In the genomic region with DNA sequence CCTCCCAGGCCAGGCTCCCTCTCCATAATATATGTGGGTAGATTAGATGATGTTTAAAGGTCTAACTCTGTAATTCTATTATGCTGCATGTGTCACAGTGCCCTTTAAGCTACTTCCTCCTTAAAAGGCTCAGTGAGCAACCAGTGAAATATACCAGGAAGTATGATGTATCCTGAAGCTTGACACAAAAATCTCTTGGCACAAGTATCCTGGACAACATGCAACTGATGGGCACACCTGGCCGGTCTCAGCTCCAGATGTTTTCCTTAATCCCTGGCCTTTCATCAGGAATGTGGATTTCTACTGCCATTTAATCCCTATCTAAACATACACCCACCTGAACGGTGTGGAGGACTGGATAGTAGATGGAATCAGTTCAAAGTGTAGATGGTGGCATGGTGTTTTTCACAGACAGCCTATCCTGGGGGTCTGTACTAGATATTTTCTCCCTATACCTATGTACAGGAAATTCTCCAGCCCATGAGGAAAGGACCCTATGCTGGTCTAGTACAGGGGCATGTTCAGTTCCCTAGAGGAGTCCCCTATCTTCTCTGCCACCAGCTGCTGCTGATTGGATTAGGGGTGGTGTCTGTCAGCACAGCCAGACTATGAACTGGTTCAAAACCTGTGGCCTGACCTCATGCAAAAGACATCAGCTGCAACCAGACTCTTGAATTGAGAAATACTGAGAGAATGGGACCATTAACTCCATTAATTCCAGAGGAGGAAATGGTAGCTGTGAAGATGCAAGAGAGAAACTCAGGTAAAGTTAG, we compare ENCODE assay signal across 11 cellular contexts. TPM values are rescaled to one million over a fixed set of nuclear protein-coding genes. Genes with fewer than 3 reads are reported as not detected.
DNase-seq lines count a peak whose midpoint lies in the region; TF ChIP-seq lines count a peak whose summit lies in the region.
"Had no signal": no experiment of that assay in that cellular context is flagged by ENCODE, and none has a peak within 500 bp of the region (broad histone marks: within the 10 kb centered on the region; RNA-seq: fewer than 3 reads in every experiment).

No MANE protein-coding gene starts in this region.

- H4K5ac ChIP-seq in mesendoderm (ENCODE audit: low read length) = no peak overlapping the region

- no peak overlapping the region for H3K4me2 ChIP-seq in mesendoderm (ENCODE audit: low read length)
- H3K4me2 ChIP-seq in smooth muscle cell = no peak overlapping the region

- no peak overlapping the region for H2AFZ ChIP-seq in smooth muscle cell (ENCODE audit: low read depth)

- no peak overlapping the region for H3K56ac ChIP-seq in mesendoderm (ENCODE audit: low read length)

- intact Hi-C loops in spleen (cut with DNase I; ENCODE audit: low total_unique reads) = no loop called here
- intact Hi-C loops in activated T-helper 1 cell treated with anti-CD3 and anti-CD28 coated beads, Interleukin-12 subunit alpha, Interleukin-12 subunit beta, Interleukin-2, Interleukin-4 antibody, amounts not matched to agents 30 ng/mL and 10 ng/mL and 1 ng/mL, durations not matched to agents 14 hours and 24 hours and 36 hours (cut with micrococcal nuclease) = no loop called here

- no peaks in the 10 kb centered on the region for H3K4me1 Mint-ChIP-seq in activated T-helper 1 cell treated with anti-CD3 and anti-CD28 coated beads, Interleukin-12 subunit alpha, Interleukin-12 subunit beta, Interleukin-2, Interleukin-4 antibody, amounts not matched to agents 30 ng/mL and 10 ng/mL and 1 ng/mL, durations not matched to agents 14 hours and 24 hours and 36 hours (ENCODE audit: low read depth)
- H3K4me1 Mint-ChIP-seq: activated naive CD4-positive, alpha-beta T cell treated with anti-CD3 and anti-CD28 coated beads, Interleukin-2, amount 50 U/mL, for 24 hours had no signal

- no peak overlapping the region for H3K9ac ChIP-seq in mesendoderm (ENCODE audit: low read length)
- no peak overlapping the region for H3K9ac ChIP-seq in smooth muscle cell (ENCODE audit: low read depth)

- peaks cover 8% of the 10 kb centered on the region for H3K27me3 Mint-ChIP-seq in activated T-helper 1 cell treated with anti-CD3 and anti-CD28 coated beads, Interleukin-12 subunit alpha, Interleukin-12 subunit beta, Interleukin-2, Interleukin-4 antibody, amounts not matched to agents 30 ng/mL and 10 ng/mL and 1 ng/mL, durations not matched to agents 14 hours and 24 hours and 36 hours (ENCODE audit: insufficient read depth)
- H3K27me3 Mint-ChIP-seq: activated naive CD4-positive, alpha-beta T cell treated with anti-CD3 and anti-CD28 coated beads, Interleukin-2, amount 50 U/mL, for 24 hours had no signal

- no peaks in the 10 kb centered on the region for H3K36me3 ChIP-seq in mesendoderm (ENCODE audit: control insufficient read depth, insufficient read depth, low read length)
- H3K36me3 ChIP-seq in spleen = no peaks in the 10 kb centered on the region
- H3K36me3 ChIP-seq in smooth muscle cell (ENCODE audit: low read depth) = no peaks in the 10 kb centered on the region

- no CpG with 5 or more reads among the region's 2 CpGs for WGBS in mesendoderm (ENCODE audit: extremely low coverage, insufficient coverage, low lambda C conversion rate)
- WGBS in spleen, 5 donors = 48 to 58% (median 52%) methylated on average over 2 of the region's 2 CpGs
- 69% methylated on average over 2 of the region's 2 CpGs for WGBS in smooth muscle cell (ENCODE audit: low lambda C conversion rate)

- H3K4me1 ChIP-seq in mesendoderm (ENCODE audit: control insufficient read depth, low read depth, low read length) = peaks cover 3% of the 10 kb centered on the region
- H3K4me1 ChIP-seq in spleen = peaks cover 0 to 14% (median 0%) of the 10 kb centered on the region in 6 donors
- H3K4me1 ChIP-seq in smooth muscle cell (ENCODE audit: low read depth) = peaks cover 3% of the 10 kb centered on the region

- H4K20me1 ChIP-seq in smooth muscle cell (ENCODE audit: low read depth) = no peaks in the 10 kb centered on the region

- no peaks in the 10 kb centered on the region for H3K79me1 ChIP-seq in mesendoderm (ENCODE audit: low read length)

- H2BK120ac ChIP-seq in mesendoderm (ENCODE audit: low read depth, low read length) = no peak overlapping the region

- no peak overlapping the region for H3K18ac ChIP-seq in mesendoderm (ENCODE audit: low read length)

- peaks cover 2% of the 10 kb centered on the region for H3K36me3 Mint-ChIP-seq in activated T-helper 1 cell treated with anti-CD3 and anti-CD28 coated beads, Interleukin-12 subunit alpha, Interleukin-12 subunit beta, Interleukin-2, Interleukin-4 antibody, amounts not matched to agents 30 ng/mL and 10 ng/mL and 1 ng/mL, durations not matched to agents 14 hours and 24 hours and 36 hours (ENCODE audit: low read depth)
- H3K36me3 Mint-ChIP-seq: activated CD4-positive, alpha-beta memory T cell treated with anti-CD3 and anti-CD28 coated beads for 36 hours; activated naive CD4-positive, alpha-beta T cell treated with anti-CD3 and anti-CD28 coated beads, Interleukin-2, amount 50 U/mL, for 24 hours had no signal

- no peak overlapping the region for H2BK15ac ChIP-seq in mesendoderm (replicated peaks; ENCODE audit: low read depth)

- TF ChIP-seq CTCF in spleen (IDR thresholded peaks at IDR 0.05 in 8 of 11, conservative IDR thresholded peaks at IDR 0.05 in 3 of 11) (no peak), smooth muscle cell (IDR thresholded peaks at IDR 0.05; ENCODE audit: borderline replicate concordance, insufficient read depth, poor library complexity, severe bottlenecking) (no peak)

- no peak overlapping the region for H2BK5ac ChIP-seq in mesendoderm (ENCODE audit: low read length)

- H4K8ac ChIP-seq in mesendoderm (ENCODE audit: low read depth, low read length) = no peak overlapping the region

- TF ChIP-seq POLR2A in spleen (IDR thresholded peaks at IDR 0.05) = no peak

- H3K4me3 ChIP-seq in mesendoderm (ENCODE audit: low read length) (no peak overlapping the region), spleen (no peak overlapping the region), smooth muscle cell (no peak overlapping the region)

- H3F3A ChIP-seq in smooth muscle cell (ENCODE audit: low read depth) = no peaks in the 10 kb centered on the region

- H3K27me3 ChIP-seq in mesendoderm (ENCODE audit: insufficient read depth, low read length, poor library complexity) = no peaks in the 10 kb centered on the region
- no peaks in the 10 kb centered on the region for H3K27me3 ChIP-seq in spleen (replicated peaks in 1 of 7)
- H3K27me3 ChIP-seq in smooth muscle cell (ENCODE audit: low read depth) = no peaks in the 10 kb centered on the region

- H3K4me3 Mint-ChIP-seq in activated T-helper 1 cell treated with anti-CD3 and anti-CD28 coated beads, Interleukin-12 subunit alpha, Interleukin-12 subunit beta, Interleukin-2, Interleukin-4 antibody, amounts not matched to agents 30 ng/mL and 10 ng/mL and 1 ng/mL, durations not matched to agents 14 hours and 24 hours and 36 hours = no peak overlapping the region
- H3K4me3 Mint-ChIP-seq: activated CD4-positive, alpha-beta memory T cell treated with anti-CD3 and anti-CD28 coated beads for 36 hours; activated naive CD4-positive, alpha-beta T cell treated with anti-CD3 and anti-CD28 coated beads, Interleukin-2, amount 50 U/mL, for 24 hours had no signal

- H3K9me3 ChIP-seq in spleen = peaks cover 0 to 11% (median 5%) of the 10 kb centered on the region in 8 donors
- H3K9me3 ChIP-seq in smooth muscle cell (replicated peaks; ENCODE audit: low read depth) = no peaks in the 10 kb centered on the region

- no peak overlapping the region for H2AK5ac ChIP-seq in mesendoderm (ENCODE audit: low read length)

- no peak overlapping the region for H3K27ac Mint-ChIP-seq in activated T-helper 1 cell treated with anti-CD3 and anti-CD28 coated beads, Interleukin-12 subunit alpha, Interleukin-12 subunit beta, Interleukin-2, Interleukin-4 antibody, amounts not matched to agents 30 ng/mL and 10 ng/mL and 1 ng/mL, durations not matched to agents 14 hours and 24 hours and 36 hours
- H3K27ac Mint-ChIP-seq: activated CD4-positive, alpha-beta memory T cell treated with anti-CD3 and anti-CD28 coated beads for 36 hours; activated naive CD4-positive, alpha-beta T cell treated with anti-CD3 and anti-CD28 coated beads, Interleukin-2, amount 50 U/mL, for 24 hours had no signal

- H3K9me3 Mint-ChIP-seq in activated T-helper 1 cell treated with anti-CD3 and anti-CD28 coated beads, Interleukin-12 subunit alpha, Interleukin-12 subunit beta, Interleukin-2, Interleukin-4 antibody, amounts not matched to agents 30 ng/mL and 10 ng/mL and 1 ng/mL, durations not matched to agents 14 hours and 24 hours and 36 hours = peaks cover 6% of the 10 kb centered on the region
- H3K9me3 Mint-ChIP-seq: activated CD4-positive, alpha-beta memory T cell treated with anti-CD3 and anti-CD28 coated beads for 36 hours; activated naive CD4-positive, alpha-beta T cell treated with anti-CD3 and anti-CD28 coated beads, Interleukin-2, amount 50 U/mL, for 24 hours had no signal

- H3K4ac ChIP-seq in mesendoderm (ENCODE audit: low read depth, low read length) = no peak overlapping the region

- H3K79me2 ChIP-seq in mesendoderm (ENCODE audit: control insufficient read depth, insufficient read depth, low read length) = no peaks in the 10 kb centered on the region
- no peaks in the 10 kb centered on the region for H3K79me2 ChIP-seq in smooth muscle cell (ENCODE audit: low read depth)

- H3K27ac ChIP-seq in mesendoderm (ENCODE audit: low read depth, low read length) = no peak overlapping the region
- no peak overlapping the region for H3K27ac ChIP-seq in spleen
- H3K27ac ChIP-seq in smooth muscle cell (ENCODE audit: low read depth) = no peak overlapping the region

- H3K23ac ChIP-seq in mesendoderm (ENCODE audit: low read length) = no peak overlapping the region

- DNase-seq in ELR (ENCODE audit: low read depth) = peak; percentile 42
- peak; percentile 1 for DNase-seq in NCI-H82 treated with DMSO at 0.1 percent for 48 hours (lab: John Stamatoyannopoulos, UW; ENCODE audit: unreplicated experiment)
- peak; percentile 44 for DNase-seq in dermis blood vessel endothelial cell
- DNase-seq in mesendoderm = peak; percentile 31
- DNase-seq in spleen = no peak
- DNase-seq in smooth muscle cell (lab: John Stamatoyannopoulos, UW; ENCODE audit: unreplicated experiment) = no peak
- no peak for DNase-seq in NCI-H524 (lab: John Stamatoyannopoulos, UW)
- no peak for DNase-seq in activated T-helper 1 cell treated with anti-CD3 and anti-CD28 coated beads, Interleukin-12 subunit alpha, Interleukin-12 subunit beta, Interleukin-2, Interleukin-4 antibody, amounts not matched to agents 30 ng/mL and 10 ng/mL and 1 ng/mL, durations not matched to agents 14 hours and 24 hours and 36 hours (ENCODE audit: low spot score)
- DNase-seq: activated CD4-positive, alpha-beta memory T cell treated with anti-CD3 and anti-CD28 coated beads for 36 hours; stimulated activated CD4-positive, alpha-beta T cell treated with anti-CD3 and anti-CD28 coated beads, Interleukin-1b, Interleukin-23, amount 100 ng/mL, for 48 hours had no signal

RNA-seq across cellular contexts. Expression of a gene that starts 59.4 kb away (rescaled TPM):
- total RNA-seq in dermis blood vessel endothelial cell (28.8 and 50.0 TPM in 2 replicates), spleen (100 to 1,000 TPM in 6 of 7 donors, 10 to 100 TPM in 1; 63.5 to 213 (median 172) TPM), smooth muscle cell (209 and 213 TPM in 2 replicates)
- polyA plus RNA-seq in mesendoderm (2013, experiment 1 of 2) = 91.4 TPM
- polyA plus RNA-seq in mesendoderm (2013, experiment 2 of 2) = 86.1 TPM
- polyA plus RNA-seq in spleen (10 to 100 TPM; 12.9 to 34.6 (median 19.9) TPM), smooth muscle cell (58.2 and 67.9 TPM in 2 replicates)
- total RNA-seq in activated T-helper 1 cell treated with anti-CD3 and anti-CD28 coated beads, Interleukin-12 subunit alpha, Interleukin-12 subunit beta, Interleukin-2, Interleukin-4 antibody, amounts not matched to agents 30 ng/mL and 10 ng/mL and 1 ng/mL, durations not matched to agents 14 hours and 24 hours and 36 hours = 72.5 and 73.7 TPM in 2 replicates

Comparison
In these comparisons a context has a peak if more than half of its experiments do, and no peak if none do; other contexts are left out.
1. DNase-seq: peak in ELR (single experiment), NCI-H82 treated with DMSO at 0.1 percent for 48 hours (single experiment), dermis blood vessel endothelial cell (single experiment) and mesendoderm (single experiment); none in spleen (single experiment), smooth muscle cell (single experiment), NCI-H524 (0 of 2) and activated T-helper 1 cell treated with anti-CD3 and anti-CD28 coated beads, Interleukin-12 subunit alpha, Interleukin-12 subunit beta, Interleukin-2, Interleukin-4 antibody, amounts not matched to agents 30 ng/mL and 10 ng/mL and 1 ng/mL, durations not matched to agents 14 hours and 24 hours and 36 hours (single experiment).